Comparison of ENCODE assay signal across 8 cellular contexts in the genomic region with DNA sequence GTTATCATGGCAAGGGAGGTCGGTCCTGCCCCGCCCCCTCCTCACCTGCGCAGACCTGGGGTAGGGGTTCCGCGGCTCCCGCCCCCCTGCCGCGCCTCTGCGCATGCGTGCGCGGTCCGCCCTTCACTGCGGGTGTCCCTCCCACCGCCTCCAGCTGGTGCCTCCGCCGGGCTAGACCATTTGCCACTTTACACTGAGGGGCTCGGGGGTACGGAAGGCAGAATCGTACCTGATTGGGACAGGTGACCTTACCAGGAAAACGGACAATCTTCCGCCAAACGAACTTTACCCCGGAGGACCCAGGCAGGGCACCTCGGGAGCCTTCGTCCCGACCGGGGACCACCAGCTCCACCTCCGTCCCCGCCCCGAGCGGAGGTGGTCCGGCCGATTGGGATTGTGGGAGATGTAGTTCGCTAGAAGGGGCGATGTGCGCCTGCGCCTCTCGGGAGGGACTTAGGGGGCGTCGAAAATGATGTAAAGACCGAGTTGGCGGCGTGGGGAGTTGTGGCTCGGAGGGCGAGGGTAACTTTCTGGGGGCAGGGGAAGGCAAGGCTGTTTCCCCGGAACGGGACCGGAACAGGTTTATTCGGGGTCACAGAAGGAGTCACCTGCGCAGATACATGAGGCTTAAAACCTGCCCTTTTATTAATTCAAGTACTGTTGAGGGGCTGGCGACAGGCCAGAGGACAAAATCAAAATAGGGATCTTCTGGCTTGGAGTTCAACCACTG. TPM values are rescaled to one million over a fixed set of nuclear protein-coding genes. Genes with fewer than 3 reads are reported as not detected.
DNase-seq lines count a peak whose midpoint lies in the region; ATAC-seq and TF ChIP-seq lines count a peak whose summit lies in the region.

A gene with protein sequence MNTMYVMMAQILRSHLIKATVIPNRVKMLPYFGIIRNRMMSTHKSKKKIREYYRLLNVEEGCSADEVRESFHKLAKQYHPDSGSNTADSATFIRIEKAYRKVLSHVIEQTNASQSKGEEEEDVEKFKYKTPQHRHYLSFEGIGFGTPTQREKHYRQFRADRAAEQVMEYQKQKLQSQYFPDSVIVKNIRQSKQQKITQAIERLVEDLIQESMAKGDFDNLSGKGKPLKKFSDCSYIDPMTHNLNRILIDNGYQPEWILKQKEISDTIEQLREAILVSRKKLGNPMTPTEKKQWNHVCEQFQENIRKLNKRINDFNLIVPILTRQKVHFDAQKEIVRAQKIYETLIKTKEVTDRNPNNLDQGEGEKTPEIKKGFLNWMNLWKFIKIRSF (minus strand): TSS at position 344 of the 730 bp plus-strand sequence. CDS start 2,323 bp downstream, outside the sequence.

- peak within 1 kb of the TSS; percentile 61 for H3K9ac ChIP-seq in SK-N-SH

- peak within 1 kb of the TSS; percentile 96 for H2AFZ ChIP-seq in SK-N-SH (ENCODE audit: low read depth)

- no peak for TF ChIP-seq RAD21 in SK-N-SH (IDR thresholded peaks at IDR 0.05; ENCODE audit: low read length)

- WGBS in SK-N-SH (ENCODE audit: low lambda C conversion rate): under 1% methylated on average over 33 of the region's 52 CpGs
- under 1% methylated on average over 52 of the region's 52 CpGs for WGBS in thymus

- H3K4me1 ChIP-seq in SK-N-SH (ENCODE audit: control insufficient read depth in 1 of 2, insufficient read depth in 2 of 2, low read depth in 1 of 2, low read length in 1 of 2) (no peaks in the 10 kb centered on the region), thymus (ENCODE audit: control insufficient read depth, insufficient read depth, low read length) (peaks cover 2% of the 10 kb centered on the region)

- H3K27me3 ChIP-seq in SK-N-SH (ENCODE audit: insufficient read depth) (no peaks in the 10 kb centered on the region), thymus (ENCODE audit: control insufficient read depth, insufficient read depth) (no peaks in the 10 kb centered on the region)

- H3K4me3 ChIP-seq in GM08714 (ENCODE audit: low read length) (peak within 1 kb of the TSS; percentile 63), NB4 (ENCODE audit: low read depth, low read length) (peak within 1 kb of the TSS; percentile 86), SK-N-SH (ENCODE audit: low read depth in 2 of 2, low read length in 1 of 2) (peak within 1 kb of the TSS; percentile 67 to 81), thymus (ENCODE audit: low read length) (peak within 1 kb of the TSS; percentile 90)

- CTCF ChIA-PET in SK-N-SH (lab: Yijun Ruan, JAX): interaction anchor here (1.6 to 3.8 kb wide), 2 partner anchors 11 to 114 kb away, joined by 6 to 15 read pairs; a partner anchor contains a TSS

- H3K36me3 ChIP-seq in SK-N-SH (replicated peaks in 1 of 2; ENCODE audit: control insufficient read depth in 1 of 2, insufficient read depth in 2 of 2, low read length in 1 of 2): no peaks in the 10 kb centered on the region
- no peaks in the 10 kb centered on the region for H3K36me3 ChIP-seq in thymus (ENCODE audit: control insufficient read depth, insufficient read depth)

- H3K27me3 Mint-ChIP-seq in activated naive CD8-positive, alpha-beta T cell: no peaks in the 10 kb centered on the region
- H3K27me3 Mint-ChIP-seq in glutamatergic neuron (ENCODE audit: unreplicated experiment): peaks cover 3% of the 10 kb centered on the region
- peaks cover 2% of the 10 kb centered on the region for H3K27me3 Mint-ChIP-seq in osteocyte (ENCODE audit: unreplicated experiment)

- TF ChIP-seq CTCF in NB4 (IDR thresholded peaks at IDR 0.05; ENCODE audit: low read depth, low read length): no peak
- no peak for TF ChIP-seq CTCF in SK-N-SH (IDR thresholded peaks at IDR 0.05)
- TF ChIP-seq CTCF in glutamatergic neuron (IDR thresholded peaks at IDR 0.05; ENCODE audit: partially characterized antibody, unreplicated experiment): no peak
- TF ChIP-seq CTCF in osteocyte (IDR thresholded peaks at IDR 0.05): no peak

- no peaks in the 10 kb centered on the region for H3K9me2 ChIP-seq in SK-N-SH

- ATAC-seq in HG02571 (IDR thresholded peaks at IDR 0.05; ENCODE audit: unreplicated experiment): peak; percentile 96

- H3K4me1 Mint-ChIP-seq in activated naive CD8-positive, alpha-beta T cell (ENCODE audit: low read depth): peaks cover 11% of the 10 kb centered on the region
- H3K4me1 Mint-ChIP-seq in glutamatergic neuron (ENCODE audit: low read depth, unreplicated experiment): no peaks in the 10 kb centered on the region
- H3K4me1 Mint-ChIP-seq in osteocyte (ENCODE audit: unreplicated experiment): peaks cover 11% of the 10 kb centered on the region

- TF ChIP-seq EP300 in SK-N-SH (IDR thresholded peaks at IDR 0.05; ENCODE audit: borderline replicate concordance in 1 of 2, low read depth in 1 of 2, low read length in 1 of 2): no peak

- H3K79me2 ChIP-seq in SK-N-SH (ENCODE audit: insufficient read depth): no peaks in the 10 kb centered on the region

- peak within 1 kb of the TSS; percentile 82 for H3K4me2 ChIP-seq in SK-N-SH

- H3K27ac Mint-ChIP-seq in activated naive CD8-positive, alpha-beta T cell: peak within 1 kb of the TSS; percentile 89
- peak within 1 kb of the TSS; percentile 86 for H3K27ac Mint-ChIP-seq in glutamatergic neuron (ENCODE audit: unreplicated experiment)
- H3K27ac Mint-ChIP-seq in osteocyte (ENCODE audit: unreplicated experiment): peak within 1 kb of the TSS; percentile 89

- no peaks in the 10 kb centered on the region for H3K36me3 Mint-ChIP-seq in activated naive CD8-positive, alpha-beta T cell
- H3K36me3 Mint-ChIP-seq in glutamatergic neuron (ENCODE audit: unreplicated experiment) (peaks cover 4% of the 10 kb centered on the region), osteocyte (ENCODE audit: unreplicated experiment) (peaks cover 6% of the 10 kb centered on the region)

- DNase-seq in NB4 (ENCODE audit: low read depth) (peak; percentile 93), SK-N-SH (peak; percentile 96), glutamatergic neuron (peak; percentile 97), osteocyte (ENCODE audit: extremely low spot score, unreplicated experiment) (peak; percentile 97)

- no peaks in the 10 kb centered on the region for H4K20me1 ChIP-seq in SK-N-SH (ENCODE audit: insufficient read depth)

- peak; percentile 47 for TF ChIP-seq POLR2A in NB4 (IDR thresholded peaks at IDR 0.05; ENCODE audit: extremely low read depth, insufficient read length)

- H3K27ac ChIP-seq in SK-N-SH (ENCODE audit: low read depth in 2 of 2, low read length in 1 of 2) (peak within 1 kb of the TSS; percentile 26 to 83; a peak in 2 of 4 replicates), thymus (ENCODE audit: low read depth) (peak within 1 kb of the TSS; percentile 83)

- no peaks in the 10 kb centered on the region for H3K9me3 Mint-ChIP-seq in activated naive CD8-positive, alpha-beta T cell (ENCODE audit: low read depth)
- H3K9me3 Mint-ChIP-seq in glutamatergic neuron (ENCODE audit: unreplicated experiment) (peaks cover 2% of the 10 kb centered on the region), osteocyte (ENCODE audit: unreplicated experiment) (no peaks in the 10 kb centered on the region)

- H3K9me3 ChIP-seq in SK-N-SH (no peaks in the 10 kb centered on the region), thymus (ENCODE audit: control insufficient read depth) (no peaks in the 10 kb centered on the region)

- H3F3A ChIP-seq in SK-N-SH (replicated peaks; ENCODE audit: insufficient read depth): peaks cover 9% of the 10 kb centered on the region

- H3K4me3 Mint-ChIP-seq in activated naive CD8-positive, alpha-beta T cell: peak within 1 kb of the TSS; percentile 89
- H3K4me3 Mint-ChIP-seq in glutamatergic neuron (ENCODE audit: unreplicated experiment) (peak within 1 kb of the TSS; percentile 89), osteocyte (ENCODE audit: unreplicated experiment) (peak within 1 kb of the TSS; percentile 82)

- POLR2A ChIA-PET in SK-N-SH (lab: Yijun Ruan, JAX): interaction anchor here (0.6 to 4.7 kb wide), 4 partner anchors 9 to 763 kb away, joined by 3 to 56 read pairs (median 3); a partner anchor contains a TSS

TF ChIP-seq in SK-N-SH, 30 proteins besides CTCF, POLR2A, EP300 and RAD21 (continues in another document):
- TF ChIP-seq TEAD4 (IDR thresholded peaks at IDR 0.05; ENCODE audit: borderline replicate concordance, insufficient read depth) (no peak), GABPA (IDR thresholded peaks at IDR 0.05; ENCODE audit: low read depth) (0 out of 2 replicates have a peak, but pooled peaks have one; percentile 11), JUND (IDR thresholded peaks at IDR 0.05) (no peak), GATA2 (CRISPR knock-in tag; IDR thresholded peaks at IDR 0.05) (no peak), FOXM1 (IDR thresholded peaks at IDR 0.05; ENCODE audit: low read depth) (no peak)
- TF ChIP-seq, protein P1, sequence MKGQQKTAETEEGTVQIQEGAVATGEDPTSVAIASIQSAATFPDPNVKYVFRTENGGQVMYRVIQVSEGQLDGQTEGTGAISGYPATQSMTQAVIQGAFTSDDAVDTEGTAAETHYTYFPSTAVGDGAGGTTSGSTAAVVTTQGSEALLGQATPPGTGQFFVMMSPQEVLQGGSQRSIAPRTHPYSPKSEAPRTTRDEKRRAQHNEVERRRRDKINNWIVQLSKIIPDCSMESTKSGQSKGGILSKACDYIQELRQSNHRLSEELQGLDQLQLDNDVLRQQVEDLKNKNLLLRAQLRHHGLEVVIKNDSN (IDR thresholded peaks at IDR 0.05; ENCODE audit: borderline replicate concordance, low read depth): no peak
- TF ChIP-seq, protein P2, sequence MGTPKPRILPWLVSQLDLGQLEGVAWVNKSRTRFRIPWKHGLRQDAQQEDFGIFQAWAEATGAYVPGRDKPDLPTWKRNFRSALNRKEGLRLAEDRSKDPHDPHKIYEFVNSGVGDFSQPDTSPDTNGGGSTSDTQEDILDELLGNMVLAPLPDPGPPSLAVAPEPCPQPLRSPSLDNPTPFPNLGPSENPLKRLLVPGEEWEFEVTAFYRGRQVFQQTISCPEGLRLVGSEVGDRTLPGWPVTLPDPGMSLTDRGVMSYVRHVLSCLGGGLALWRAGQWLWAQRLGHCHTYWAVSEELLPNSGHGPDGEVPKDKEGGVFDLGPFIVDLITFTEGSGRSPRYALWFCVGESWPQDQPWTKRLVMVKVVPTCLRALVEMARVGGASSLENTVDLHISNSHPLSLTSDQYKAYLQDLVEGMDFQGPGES (IDR thresholded peaks at IDR 0.05; ENCODE audit: low read depth, low read length): no peak

RNA-seq across cellular contexts. Expression of the gene that starts here (rescaled TPM):
- 0.58 and 0.88 TPM in 2 replicates for polyA plus RNA-seq in SK-N-SH (2012; rRNA removed)
- polyA plus RNA-seq in SK-N-SH (2012; cell fraction: cytosol; rRNA removed): 1.2 and 1.8 TPM in 2 replicates
- polyA plus RNA-seq in SK-N-SH (2012; cell fraction: nucleus; rRNA removed): 0.28 and 0.83 TPM in 2 replicates
- 5.3 TPM for total RNA-seq in glutamatergic neuron (ENCODE audit: unreplicated experiment)
- 2.1 and 2.7 TPM in 2 replicates for total RNA-seq in osteocyte
- 3.9 TPM for polyA plus RNA-seq in thymus

Comparison
In these comparisons a context has a peak if more than half of its experiments do, and no peak if none do; other contexts are left out.
1. Peak in every context shown above with its lines: DNase-seq, ATAC-seq, H3K4me3 ChIP-seq and H3K27ac ChIP-seq.